In the genomic region with DNA sequence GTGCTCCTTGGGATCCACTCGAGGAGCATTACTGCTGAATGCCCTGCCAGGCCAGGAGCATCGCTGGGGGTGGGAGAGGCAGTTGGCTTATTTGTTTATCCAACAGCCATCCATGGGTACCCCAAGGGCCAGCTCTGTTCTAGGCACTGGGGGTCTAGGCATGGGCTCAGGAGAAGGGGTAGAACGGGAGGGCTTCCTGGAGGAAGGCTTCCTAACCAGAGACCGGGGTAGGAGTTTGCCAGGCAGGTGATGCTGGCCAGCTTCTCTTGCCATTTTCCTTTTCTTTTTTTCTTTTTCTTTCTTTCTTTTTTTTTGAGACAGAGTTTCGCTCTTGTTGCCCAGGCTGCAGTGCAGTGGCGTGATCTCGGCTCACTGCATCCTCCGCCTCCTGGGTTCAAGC, we compare ENCODE assay signal across 1 cellular context.
A peak's percentile ranks its signal among the peaks of the same experiment; 100 is the strongest.
TF ChIP-seq lines count a peak whose summit lies in the region.

No MANE protein-coding gene starts in this region.

TF ChIP-seq in K562, 482 proteins besides CTCF, POLR2A, EP300 and RAD21:
- TF ChIP-seq, protein P1, sequence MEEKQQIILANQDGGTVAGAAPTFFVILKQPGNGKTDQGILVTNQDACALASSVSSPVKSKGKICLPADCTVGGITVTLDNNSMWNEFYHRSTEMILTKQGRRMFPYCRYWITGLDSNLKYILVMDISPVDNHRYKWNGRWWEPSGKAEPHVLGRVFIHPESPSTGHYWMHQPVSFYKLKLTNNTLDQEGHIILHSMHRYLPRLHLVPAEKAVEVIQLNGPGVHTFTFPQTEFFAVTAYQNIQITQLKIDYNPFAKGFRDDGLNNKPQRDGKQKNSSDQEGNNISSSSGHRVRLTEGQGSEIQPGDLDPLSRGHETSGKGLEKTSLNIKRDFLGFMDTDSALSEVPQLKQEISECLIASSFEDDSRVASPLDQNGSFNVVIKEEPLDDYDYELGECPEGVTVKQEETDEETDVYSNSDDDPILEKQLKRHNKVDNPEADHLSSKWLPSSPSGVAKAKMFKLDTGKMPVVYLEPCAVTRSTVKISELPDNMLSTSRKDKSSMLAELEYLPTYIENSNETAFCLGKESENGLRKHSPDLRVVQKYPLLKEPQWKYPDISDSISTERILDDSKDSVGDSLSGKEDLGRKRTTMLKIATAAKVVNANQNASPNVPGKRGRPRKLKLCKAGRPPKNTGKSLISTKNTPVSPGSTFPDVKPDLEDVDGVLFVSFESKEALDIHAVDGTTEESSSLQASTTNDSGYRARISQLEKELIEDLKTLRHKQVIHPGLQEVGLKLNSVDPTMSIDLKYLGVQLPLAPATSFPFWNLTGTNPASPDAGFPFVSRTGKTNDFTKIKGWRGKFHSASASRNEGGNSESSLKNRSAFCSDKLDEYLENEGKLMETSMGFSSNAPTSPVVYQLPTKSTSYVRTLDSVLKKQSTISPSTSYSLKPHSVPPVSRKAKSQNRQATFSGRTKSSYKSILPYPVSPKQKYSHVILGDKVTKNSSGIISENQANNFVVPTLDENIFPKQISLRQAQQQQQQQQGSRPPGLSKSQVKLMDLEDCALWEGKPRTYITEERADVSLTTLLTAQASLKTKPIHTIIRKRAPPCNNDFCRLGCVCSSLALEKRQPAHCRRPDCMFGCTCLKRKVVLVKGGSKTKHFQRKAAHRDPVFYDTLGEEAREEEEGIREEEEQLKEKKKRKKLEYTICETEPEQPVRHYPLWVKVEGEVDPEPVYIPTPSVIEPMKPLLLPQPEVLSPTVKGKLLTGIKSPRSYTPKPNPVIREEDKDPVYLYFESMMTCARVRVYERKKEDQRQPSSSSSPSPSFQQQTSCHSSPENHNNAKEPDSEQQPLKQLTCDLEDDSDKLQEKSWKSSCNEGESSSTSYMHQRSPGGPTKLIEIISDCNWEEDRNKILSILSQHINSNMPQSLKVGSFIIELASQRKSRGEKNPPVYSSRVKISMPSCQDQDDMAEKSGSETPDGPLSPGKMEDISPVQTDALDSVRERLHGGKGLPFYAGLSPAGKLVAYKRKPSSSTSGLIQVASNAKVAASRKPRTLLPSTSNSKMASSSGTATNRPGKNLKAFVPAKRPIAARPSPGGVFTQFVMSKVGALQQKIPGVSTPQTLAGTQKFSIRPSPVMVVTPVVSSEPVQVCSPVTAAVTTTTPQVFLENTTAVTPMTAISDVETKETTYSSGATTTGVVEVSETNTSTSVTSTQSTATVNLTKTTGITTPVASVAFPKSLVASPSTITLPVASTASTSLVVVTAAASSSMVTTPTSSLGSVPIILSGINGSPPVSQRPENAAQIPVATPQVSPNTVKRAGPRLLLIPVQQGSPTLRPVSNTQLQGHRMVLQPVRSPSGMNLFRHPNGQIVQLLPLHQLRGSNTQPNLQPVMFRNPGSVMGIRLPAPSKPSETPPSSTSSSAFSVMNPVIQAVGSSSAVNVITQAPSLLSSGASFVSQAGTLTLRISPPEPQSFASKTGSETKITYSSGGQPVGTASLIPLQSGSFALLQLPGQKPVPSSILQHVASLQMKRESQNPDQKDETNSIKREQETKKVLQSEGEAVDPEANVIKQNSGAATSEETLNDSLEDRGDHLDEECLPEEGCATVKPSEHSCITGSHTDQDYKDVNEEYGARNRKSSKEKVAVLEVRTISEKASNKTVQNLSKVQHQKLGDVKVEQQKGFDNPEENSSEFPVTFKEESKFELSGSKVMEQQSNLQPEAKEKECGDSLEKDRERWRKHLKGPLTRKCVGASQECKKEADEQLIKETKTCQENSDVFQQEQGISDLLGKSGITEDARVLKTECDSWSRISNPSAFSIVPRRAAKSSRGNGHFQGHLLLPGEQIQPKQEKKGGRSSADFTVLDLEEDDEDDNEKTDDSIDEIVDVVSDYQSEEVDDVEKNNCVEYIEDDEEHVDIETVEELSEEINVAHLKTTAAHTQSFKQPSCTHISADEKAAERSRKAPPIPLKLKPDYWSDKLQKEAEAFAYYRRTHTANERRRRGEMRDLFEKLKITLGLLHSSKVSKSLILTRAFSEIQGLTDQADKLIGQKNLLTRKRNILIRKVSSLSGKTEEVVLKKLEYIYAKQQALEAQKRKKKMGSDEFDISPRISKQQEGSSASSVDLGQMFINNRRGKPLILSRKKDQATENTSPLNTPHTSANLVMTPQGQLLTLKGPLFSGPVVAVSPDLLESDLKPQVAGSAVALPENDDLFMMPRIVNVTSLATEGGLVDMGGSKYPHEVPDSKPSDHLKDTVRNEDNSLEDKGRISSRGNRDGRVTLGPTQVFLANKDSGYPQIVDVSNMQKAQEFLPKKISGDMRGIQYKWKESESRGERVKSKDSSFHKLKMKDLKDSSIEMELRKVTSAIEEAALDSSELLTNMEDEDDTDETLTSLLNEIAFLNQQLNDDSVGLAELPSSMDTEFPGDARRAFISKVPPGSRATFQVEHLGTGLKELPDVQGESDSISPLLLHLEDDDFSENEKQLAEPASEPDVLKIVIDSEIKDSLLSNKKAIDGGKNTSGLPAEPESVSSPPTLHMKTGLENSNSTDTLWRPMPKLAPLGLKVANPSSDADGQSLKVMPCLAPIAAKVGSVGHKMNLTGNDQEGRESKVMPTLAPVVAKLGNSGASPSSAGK (IDR thresholded peaks at IDR 0.05) = no peak
- TF ChIP-seq SMAD4 (CRISPR knock-in tag; conservative IDR thresholded peaks at IDR 0.05) (no peak), ERF (CRISPR knock-in tag; IDR thresholded peaks at IDR 0.05) (no peak), MAFK (IDR thresholded peaks at IDR 0.05; ENCODE audit: low read length) (no peak), PHB (CRISPR knock-in tag; IDR thresholded peaks at IDR 0.05) (no peak), ZFP36 (IDR thresholded peaks at IDR 0.05; ENCODE audit: low read depth, low read length, partially characterized antibody) (peak; percentile 50)
- TF ChIP-seq, protein P2, sequence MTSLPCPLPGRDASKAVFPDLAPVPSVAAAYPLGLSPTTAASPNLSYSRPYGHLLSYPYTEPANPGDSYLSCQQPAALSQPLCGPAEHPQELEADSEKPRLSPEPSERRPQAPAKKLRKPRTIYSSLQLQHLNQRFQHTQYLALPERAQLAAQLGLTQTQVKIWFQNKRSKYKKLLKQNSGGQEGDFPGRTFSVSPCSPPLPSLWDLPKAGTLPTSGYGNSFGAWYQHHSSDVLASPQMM (CRISPR knock-in tag; IDR thresholded peaks at IDR 0.05) = no peak
- TF ChIP-seq, protein P3, sequence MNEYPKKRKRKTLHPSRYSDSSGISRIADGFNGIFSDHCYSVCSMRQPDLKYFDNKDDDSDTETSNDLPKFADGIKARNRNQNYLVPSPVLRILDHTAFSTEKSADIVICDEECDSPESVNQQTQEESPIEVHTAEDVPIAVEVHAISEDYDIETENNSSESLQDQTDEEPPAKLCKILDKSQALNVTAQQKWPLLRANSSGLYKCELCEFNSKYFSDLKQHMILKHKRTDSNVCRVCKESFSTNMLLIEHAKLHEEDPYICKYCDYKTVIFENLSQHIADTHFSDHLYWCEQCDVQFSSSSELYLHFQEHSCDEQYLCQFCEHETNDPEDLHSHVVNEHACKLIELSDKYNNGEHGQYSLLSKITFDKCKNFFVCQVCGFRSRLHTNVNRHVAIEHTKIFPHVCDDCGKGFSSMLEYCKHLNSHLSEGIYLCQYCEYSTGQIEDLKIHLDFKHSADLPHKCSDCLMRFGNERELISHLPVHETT (CRISPR knock-in tag; conservative IDR thresholded peaks at IDR 0.05 in 1 of 2, IDR thresholded peaks at IDR 0.05 in 1 of 2) = no peak
